8 cellular contexts compared by ENCODE assay signal in genomic region chr19:21358768-21359451, GRCh38. TPM values are rescaled to one million over a fixed set of nuclear protein-coding genes. Genes with fewer than 3 reads are reported as not detected.
DNase-seq lines count a peak whose midpoint lies in the region; ATAC-seq, FAIRE-seq and TF ChIP-seq lines count a peak whose summit lies in the region.

TSS of gene ZNF738 (plus strand) at chr19:21359000. CDS start at chr19:21359141, 141 bp downstream.

- H3K4me3 ChIP-seq in ACC112 (ENCODE audit: low read depth, low read length) (peak within 1 kb of the TSS; percentile 85), kidney (ENCODE audit: low read length in 2 of 2) (peak within 1 kb of the TSS; percentile 87 to 93)

- H2AFZ ChIP-seq in ACC112 (ENCODE audit: low read length, unreplicated experiment): peak within 1 kb of the TSS; percentile 53

- FAIRE-seq in kidney (lab: Jason Lieb, UNC): peak; percentile 13

- no peak for TF ChIP-seq CTCF in kidney (IDR thresholded peaks at IDR 0.05; ENCODE audit: borderline replicate concordance, extremely low read depth, insufficient read depth)

- peak; percentile 84 for DNase-seq in NCI-H2196 treated with DMSO at 0.1 percent for 48 hours (lab: John Stamatoyannopoulos, UW; ENCODE audit: unreplicated experiment)
- peak; percentile 80 for DNase-seq in activated CD4-positive, CD25-positive, alpha-beta regulatory T cell treated with anti-CD3 and anti-CD28 coated beads, Interleukin-2, amount 50 U/mL, for 72 hours
- DNase-seq in cerebellum (ENCODE audit: low spot score): peak; percentile 92
- peak; percentile 96 for DNase-seq in kidney
- DNase-seq in stimulated activated CD4-positive, alpha-beta T cell treated with anti-CD3 and anti-CD28 coated beads, Interleukin-15, amount 100 ng/mL, for 1 hour (ENCODE audit: low read depth in 1 of 2, low spot score in 1 of 2): peak; percentile 61 to 63

- peaks cover 25% of the 10 kb centered on the region for H3K79me2 ChIP-seq in ACC112 (ENCODE audit: control insufficient read depth, insufficient read depth, low read length, unreplicated experiment)

- peaks cover 19% of the 10 kb centered on the region for H3K36me3 ChIP-seq in ACC112 (ENCODE audit: insufficient read depth, low read length)
- no peaks in the 10 kb centered on the region for H3K36me3 ChIP-seq in kidney (ENCODE audit: control insufficient read depth in 1 of 2, insufficient read depth in 2 of 2, low read length in 2 of 2)

- no peaks in the 10 kb centered on the region for H3K9me3 ChIP-seq in kidney (ENCODE audit: control insufficient read depth in 1 of 2, low read length in 2 of 2)

- ATAC-seq in GM18867 (IDR thresholded peaks at IDR 0.05; ENCODE audit: unreplicated experiment) (peak; percentile 96), HG03097 (IDR thresholded peaks at IDR 0.05; ENCODE audit: low FRiP score, unreplicated experiment) (peak; percentile 96)

- H3K9ac ChIP-seq in kidney (ENCODE audit: low read length in 2 of 2): peak within 1 kb of the TSS; percentile 55 to 82

- intact Hi-C loops in kidney (cut with DNase I): no loop called here

- no peaks in the 10 kb centered on the region for H3K27me3 ChIP-seq in ACC112 (ENCODE audit: insufficient read depth, low read length)

- H3K4me1 ChIP-seq in ACC112 (ENCODE audit: control insufficient read depth, insufficient read depth, low read length, unreplicated experiment) (no peaks in the 10 kb centered on the region), kidney (ENCODE audit: control insufficient read depth in 1 of 2, insufficient read depth in 1 of 2, low read depth in 1 of 2, low read length in 2 of 2) (no peaks in the 10 kb centered on the region)

- peak within 1 kb of the TSS; percentile 78 for H3K27ac ChIP-seq in ACC112 (ENCODE audit: low read depth, low read length)
- H3K27ac ChIP-seq in kidney (ENCODE audit: low read depth in 2 of 2, low read length in 2 of 2): peak within 1 kb of the TSS in 1 of 2 donors; percentile 67

RNA-seq across cellular contexts. Expression of gene ZNF738, which starts in this region (rescaled TPM):
- total RNA-seq in cerebellum (35.7 TPM), kidney (8.4 TPM)
- 3.1 TPM for polyA plus RNA-seq in kidney (ENCODE audit: insufficient read depth, low read depth, low replicate concordance)
